24 cellular contexts compared by ENCODE assay signal in genomic region chr21:46061950-46062349, GRCh38. TPM values are rescaled to one million over a fixed set of nuclear protein-coding genes. Genes with fewer than 3 reads are reported as not detected.
DNase-seq lines count a peak whose midpoint lies in the region; ATAC-seq and TF ChIP-seq lines count a peak whose summit lies in the region.
"Had no signal": no experiment of that assay in that cellular context is flagged by ENCODE, and none has a peak within 500 bp of the region (broad histone marks: within the 10 kb centered on the region; RNA-seq: fewer than 3 reads in every experiment).

No MANE protein-coding gene starts in this region.

- H3F3A ChIP-seq in PC-9 (ENCODE audit: insufficient read depth, low read depth): peaks cover 19% of the 10 kb centered on the region

- H3K9me2 ChIP-seq in PC-9 (ENCODE audit: insufficient read depth): no peaks in the 10 kb centered on the region

- intact Hi-C loops in PC-9 (cut with micrococcal nuclease; ENCODE audit: unreplicated experiment) (no loop called here), stomach (cut with DNase I; ENCODE audit: low total_unique reads) (no loop called here)

- H3K9me3 ChIP-seq in AG04450 (ENCODE audit: control insufficient read depth, insufficient read depth, low read length) (peaks cover 45% of the 10 kb centered on the region), PC-9 (ENCODE audit: insufficient read depth, low read depth) (0 out of 2 replicates have a peak, but pooled peaks cover 6% of the 10 kb centered on the region), stomach (peaks cover 0 to 21% (median 7%) of the 10 kb centered on the region in 4 donors), MG63 (peaks cover 21% of the 10 kb centered on the region)

- no peak for TF ChIP-seq EP300 in stomach (IDR thresholded peaks at IDR 0.05)

- no peaks in the 10 kb centered on the region for H3K79me2 ChIP-seq in PC-9 (ENCODE audit: low read depth)

- peaks cover 39% of the 10 kb centered on the region for H3K4me1 ChIP-seq in PC-9 (replicated peaks; ENCODE audit: insufficient read depth)
- peaks cover 22 to 37% (median 28%) of the 10 kb centered on the region in 4 donors for H3K4me1 ChIP-seq in stomach
- H3K4me1 ChIP-seq: SJCRH30 had no signal

- H2AFZ ChIP-seq in PC-9: no peak overlapping the region

- DNase-seq in AG04450 (ENCODE audit: low read depth, low spot score) (no peak), PC-9 (no peak), left lobe of liver (ENCODE audit: low spot score) (peak; percentile 15), stomach (no peak), putamen (ENCODE audit: low spot score) (no peak), MG63 (no peak)
- DNase-seq: activated CD4-positive, alpha-beta T cell treated with anti-CD3 and anti-CD28 coated beads for 4 hours; activated CD8-positive, alpha-beta memory T cell treated with anti-CD3 and anti-CD28 coated beads, Interleukin-2, amount 50 U/mL, for 48 hours; activated gamma-delta T cell; amygdala; CD4-positive, alpha-beta T cell; central memory CD4-positive, alpha-beta T cell; GDM1; KBM-7; mesendoderm; MV-4-11; NCI-H187; NCI-H2227 treated with DMSO at 0.1 percent for 48 hours; NCI-H82; OCI-M1; SJCRH30 had no signal

- H3K4me3 ChIP-seq in AG04450 (ENCODE audit: low read depth, low read length) (no peak overlapping the region), PC-9 (no peak overlapping the region), stomach (no peak overlapping the region), MG63 (no peak overlapping the region)
- H3K4me3 ChIP-seq: dorsolateral prefrontal cortex, SJCRH30 had no signal

- no TSS peak for BruUV-seq in PC-9 (replicated peaks; lab: Mats Ljungman, UMichigan)

- no peaks in the 10 kb centered on the region for H4K20me1 ChIP-seq in PC-9 (ENCODE audit: insufficient read depth)

- TF ChIP-seq POLR2A in stomach (IDR thresholded peaks at IDR 0.05): no peak

- POLR2A ChIA-PET in AG04450 (lab: Yijun Ruan, JAX) (no interaction called here), PC-9 (lab: Charles Lee; ENCODE audit: unreplicated experiment) (no interaction called here)

- H3K36me3 ChIP-seq in PC-9 (ENCODE audit: low read depth): no peaks in the 10 kb centered on the region
- no peaks in the 10 kb centered on the region for H3K36me3 ChIP-seq in stomach
- no peaks in the 10 kb centered on the region; the same call in 1 of the 2 replicates for H3K36me3 ChIP-seq in MG63
- H3K36me3 ChIP-seq: SJCRH30 had no signal

- CTCF ChIA-PET in AG04450 (lab: Charles Lee): no interaction called here
- CTCF ChIA-PET in PC-9 (lab: Charles Lee): no interaction called here

- no peak overlapping the region for H3K4me2 ChIP-seq in PC-9

- WGBS in stomach, 5 donors: 76 to 92% (median 90%) methylated on average over 5 of the region's 5 CpGs

- ATAC-seq in left lobe of liver (no peak), HG02678 (IDR thresholded peaks at IDR 0.05; ENCODE audit: unreplicated experiment) (no peak)

- H3K27ac ChIP-seq in AG04450 (ENCODE audit: low read depth, low read length): peak overlapping the region; percentile 99
- peak overlapping the region; percentile 99 for H3K27ac ChIP-seq in PC-9
- H3K27ac ChIP-seq in stomach: peak overlapping the region in 4 of 5 donors; percentile 3 to 95 (median 81)
- H3K27ac ChIP-seq: epithelial cell of prostate, SJCRH30 had no signal

- TF ChIP-seq CTCF in AG04450 (IDR thresholded peaks at IDR 0.05; ENCODE audit: low read depth, low read length) (no peak), PC-9 (conservative IDR thresholded peaks at IDR 0.05) (no peak), stomach (IDR thresholded peaks at IDR 0.05) (no peak)

- H3K27me3 ChIP-seq in AG04450 (ENCODE audit: control insufficient read depth, insufficient read depth, low read length) (no peaks in the 10 kb centered on the region), PC-9 (ENCODE audit: insufficient read depth, low read depth) (no peaks in the 10 kb centered on the region), stomach (peaks cover 0 to 56% (median 4%) of the 10 kb centered on the region in 3 donors), MG63 (no peaks in the 10 kb centered on the region)
- H3K27me3 ChIP-seq: SJCRH30 had no signal

RNA-seq across cellular contexts. Expression of gene COL6A2, which starts 36.0 kb away (rescaled TPM):
- polyA plus RNA-seq in AG04450 (2011; rRNA removed): 454 and 676 TPM in 2 replicates
- 266 and 343 TPM in 2 replicates for polyA minus RNA-seq in AG04450 (2011; rRNA and poly(A)+ RNA removed)
- total RNA-seq in PC-9 (2021): 22.0 and 25.7 TPM in 2 replicates
- 34.9 TPM for total RNA-seq in left lobe of liver
- 1,000 to 10,000 TPM in 1 of 5 donors, 100 to 1,000 TPM in 4; 351 to 3,737 (median 491) TPM for total RNA-seq in stomach
- polyA plus RNA-seq in stomach: 100 to 1,000 TPM in 2 of 3 donors, 10 to 100 TPM in 1; 79.3 to 246 (median 113) TPM
- 949 and 1,198 TPM in 2 replicates for total RNA-seq in MG63 (2014; rRNA removed; shearing (Covaris generic); ENCODE audit: low replicate concordance)
